In the genomic region with DNA sequence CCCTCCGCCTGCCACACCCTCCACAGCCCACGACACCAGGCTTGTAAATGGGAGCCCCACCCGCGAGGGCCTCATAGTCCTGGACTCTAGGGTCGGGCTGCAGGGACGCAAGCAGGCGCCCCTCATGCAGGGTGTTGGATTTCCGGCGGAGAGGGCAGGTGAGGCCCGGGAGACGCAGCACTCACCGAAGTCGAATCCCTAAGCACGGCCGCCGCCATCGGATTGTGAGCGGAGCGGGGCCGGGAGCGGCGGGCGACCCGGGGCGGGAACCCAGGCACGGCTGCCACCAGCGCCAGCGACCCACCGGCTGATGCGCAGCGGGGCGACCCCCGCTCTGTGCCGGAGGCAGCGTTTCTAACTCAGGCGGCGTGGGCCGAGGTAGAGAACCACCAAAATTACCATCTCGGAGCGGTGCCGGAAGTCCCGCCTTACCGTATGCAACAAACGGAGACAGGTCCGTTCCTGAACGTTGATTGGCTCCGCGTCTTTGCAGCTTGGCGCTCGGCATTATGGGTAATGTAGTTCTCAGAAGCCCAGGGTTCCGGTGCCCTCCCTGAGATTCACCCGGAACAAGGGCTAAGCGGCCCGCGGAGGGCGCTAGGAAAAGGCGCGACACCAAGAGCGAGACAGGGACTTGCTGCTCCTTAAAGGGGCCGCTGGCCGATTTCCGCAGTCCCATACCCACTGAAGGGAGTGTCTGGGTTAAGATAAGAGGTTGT, we compare ENCODE assay signal across 8 cellular contexts. TPM values are rescaled to one million over a fixed set of nuclear protein-coding genes. Genes with fewer than 3 reads are reported as not detected.
A peak's percentile ranks its signal among the peaks of the same experiment; 100 is the strongest.
DNase-seq lines count a peak whose midpoint lies in the region; ATAC-seq and TF ChIP-seq lines count a peak whose summit lies in the region.

A gene (minus strand): TSS at position 425 of the 719 bp plus-strand sequence. CDS start 207 bp downstream, at position 218.

- H3K79me2 ChIP-seq in SK-N-SH (ENCODE audit: insufficient read depth) = peaks cover 21% of the 10 kb centered on the region

- 2% methylated on average over 15 of the region's 62 CpGs for WGBS in SK-N-SH (ENCODE audit: low lambda C conversion rate)
- 0 to 7% methylated on average over 3 to 60 of the region's 62 CpGs for WGBS in testis, 2 donors

- H3K9me2 ChIP-seq in SK-N-SH = no peaks in the 10 kb centered on the region

- no peaks in the 10 kb centered on the region for H4K20me1 ChIP-seq in SK-N-SH (ENCODE audit: insufficient read depth)

- POLR2A ChIA-PET in GM10248 (lab: Yijun Ruan, JAX) = no interaction called here
- POLR2A ChIA-PET in SK-N-SH (lab: Yijun Ruan, JAX) = no interaction called here

- CTCF ChIA-PET in GM10248 (lab: Yijun Ruan, JAX) = no interaction called here
- CTCF ChIA-PET in SK-N-SH (lab: Yijun Ruan, JAX) = interaction anchor here (0.6 kb wide), 1 partner anchor 26 kb away, joined by 4 read pairs; no protein-coding TSS in a partner anchor

- peaks cover 60 to 77% of the 10 kb centered on the region in 2 donors for H3K36me3 Mint-ChIP-seq in activated naive CD4-positive, alpha-beta T cell treated with anti-CD3 and anti-CD28 coated beads, Interleukin-2, amount 50 U/mL, for 72 hours

- H3K4me1 ChIP-seq in SK-N-SH (ENCODE audit: control insufficient read depth in 1 of 2, insufficient read depth in 2 of 2, low read depth in 1 of 2, low read length in 1 of 2) = peaks cover 0 to 7% of the 10 kb centered on the region in 2 experiments; a peak in 1 of 4 replicates
- peaks cover 5% of the 10 kb centered on the region for H3K4me1 ChIP-seq in testis

- peak; percentile 42 for TF ChIP-seq RAD21 in SK-N-SH (IDR thresholded peaks at IDR 0.05; ENCODE audit: low read length)

- H3K27ac Mint-ChIP-seq in activated naive CD4-positive, alpha-beta T cell treated with anti-CD3 and anti-CD28 coated beads, Interleukin-2, amount 50 U/mL, for 72 hours = peak within 1 kb of the TSS in 1 of 2 donors; percentile 82

- no peaks in the 10 kb centered on the region for H3F3A ChIP-seq in SK-N-SH (replicated peaks; ENCODE audit: insufficient read depth)

- H3K4me2 ChIP-seq in SK-N-SH = peak within 1 kb of the TSS; percentile 83

- peak within 1 kb of the TSS; percentile 88 for H2AFZ ChIP-seq in SK-N-SH (ENCODE audit: low read depth)

- TF ChIP-seq CTCF in GM10248 (IDR thresholded peaks at IDR 0.05; ENCODE audit: control extremely low read depth, extremely low read depth, low read depth, missing control alignments) = peak; percentile 40
- TF ChIP-seq CTCF in SK-N-SH (IDR thresholded peaks at IDR 0.05) = peak; percentile 38
- peak in 1 of 3 experiments; percentile 22 for TF ChIP-seq CTCF in testis (IDR thresholded peaks at IDR 0.05)

- H3K9me3 ChIP-seq in SK-N-SH (peaks cover 7% of the 10 kb centered on the region; the same call in 1 of the 2 replicates), testis (no peaks in the 10 kb centered on the region)

- no peak for TF ChIP-seq EP300 in SK-N-SH (IDR thresholded peaks at IDR 0.05; ENCODE audit: borderline replicate concordance in 1 of 2, low read depth in 1 of 2, low read length in 1 of 2)

- no peaks in the 10 kb centered on the region for H3K27me3 ChIP-seq in SK-N-SH (ENCODE audit: insufficient read depth)
- no peaks in the 10 kb centered on the region for H3K27me3 ChIP-seq in testis

- H3K9me3 Mint-ChIP-seq in activated naive CD4-positive, alpha-beta T cell treated with anti-CD3 and anti-CD28 coated beads, Interleukin-2, amount 50 U/mL, for 72 hours = peaks cover 45 to 47% of the 10 kb centered on the region in 2 donors

- H3K9ac ChIP-seq in SK-N-SH = peak within 1 kb of the TSS; percentile 73

- peak; percentile 93 for ATAC-seq in HG02588 (IDR thresholded peaks at IDR 0.05; ENCODE audit: unreplicated experiment)
- ATAC-seq in activated naive CD4-positive, alpha-beta T cell treated with anti-CD3 and anti-CD28 coated beads, Interleukin-2, amount 50 U/mL, for 72 hours = peak; percentile 97 to 98

- DNase-seq in GM10248 (ENCODE audit: extremely low spot score) (peak; percentile 99), NCI-H1048 (lab: John Stamatoyannopoulos, UW) (peak; percentile 92), SK-N-SH (peak; percentile 98), glomerular visceral epithelial cell (ENCODE audit: extremely low spot score) (peak; percentile 97), occipital lobe (lab: John Stamatoyannopoulos, UW) (peak; percentile 96), testis (peak; percentile 100)
- DNase-seq in activated naive CD4-positive, alpha-beta T cell treated with anti-CD3 and anti-CD28 coated beads, Interleukin-2, amount 50 U/mL, for 72 hours (ENCODE audit: low spot score in 2 of 2) = peak; percentile 90 to 94

- peak within 1 kb of the TSS in 1 of 2 experiments; percentile 43; a peak in 2 of 4 replicates for H3K27ac ChIP-seq in SK-N-SH (ENCODE audit: low read depth in 2 of 2, low read length in 1 of 2)
- H3K27ac ChIP-seq in testis = peak within 1 kb of the TSS; percentile 63 to 64

- H3K4me3 ChIP-seq in SK-N-SH (ENCODE audit: low read depth in 2 of 2, low read length in 1 of 2) (peak within 1 kb of the TSS; percentile 80 to 96), testis (peak within 1 kb of the TSS; percentile 92 to 95)

- H3K36me3 ChIP-seq in SK-N-SH (replicated peaks in 1 of 2; ENCODE audit: control insufficient read depth in 1 of 2, insufficient read depth in 2 of 2, low read length in 1 of 2) (peaks cover 30 to 40% of the 10 kb centered on the region in 2 experiments), testis (ENCODE audit: low read depth, missing control alignments) (no peaks in the 10 kb centered on the region)

- no peak for TF ChIP-seq POLR2A in testis (IDR thresholded peaks at IDR 0.05)

- intact Hi-C loops in testis (cut with DNase I; ENCODE audit: low total_unique reads) = no loop called here

TF ChIP-seq in SK-N-SH, 30 proteins besides CTCF, POLR2A, EP300 and RAD21 (continues in another document):
- TF ChIP-seq, protein P1, sequence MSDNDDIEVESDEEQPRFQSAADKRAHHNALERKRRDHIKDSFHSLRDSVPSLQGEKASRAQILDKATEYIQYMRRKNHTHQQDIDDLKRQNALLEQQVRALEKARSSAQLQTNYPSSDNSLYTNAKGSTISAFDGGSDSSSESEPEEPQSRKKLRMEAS (IDR thresholded peaks at IDR 0.05; ENCODE audit: low read depth) = peak; percentile 74; the same call in 1 of the 2 replicates
- peak; percentile 97 for TF ChIP-seq CHD2 (IDR thresholded peaks at IDR 0.05; ENCODE audit: low read length, partially characterized antibody)
- TF ChIP-seq, protein P2, sequence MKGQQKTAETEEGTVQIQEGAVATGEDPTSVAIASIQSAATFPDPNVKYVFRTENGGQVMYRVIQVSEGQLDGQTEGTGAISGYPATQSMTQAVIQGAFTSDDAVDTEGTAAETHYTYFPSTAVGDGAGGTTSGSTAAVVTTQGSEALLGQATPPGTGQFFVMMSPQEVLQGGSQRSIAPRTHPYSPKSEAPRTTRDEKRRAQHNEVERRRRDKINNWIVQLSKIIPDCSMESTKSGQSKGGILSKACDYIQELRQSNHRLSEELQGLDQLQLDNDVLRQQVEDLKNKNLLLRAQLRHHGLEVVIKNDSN (IDR thresholded peaks at IDR 0.05; ENCODE audit: borderline replicate concordance, low read depth) = no peak
- TF ChIP-seq MEF2A (IDR thresholded peaks at IDR 0.05; ENCODE audit: borderline replicate concordance, low read depth) = no peak
- no peak for TF ChIP-seq TEAD4 (IDR thresholded peaks at IDR 0.05; ENCODE audit: borderline replicate concordance, insufficient read depth)
- TF ChIP-seq FOXM1 (IDR thresholded peaks at IDR 0.05; ENCODE audit: low read depth) = no peak
- TF ChIP-seq, protein P3, sequence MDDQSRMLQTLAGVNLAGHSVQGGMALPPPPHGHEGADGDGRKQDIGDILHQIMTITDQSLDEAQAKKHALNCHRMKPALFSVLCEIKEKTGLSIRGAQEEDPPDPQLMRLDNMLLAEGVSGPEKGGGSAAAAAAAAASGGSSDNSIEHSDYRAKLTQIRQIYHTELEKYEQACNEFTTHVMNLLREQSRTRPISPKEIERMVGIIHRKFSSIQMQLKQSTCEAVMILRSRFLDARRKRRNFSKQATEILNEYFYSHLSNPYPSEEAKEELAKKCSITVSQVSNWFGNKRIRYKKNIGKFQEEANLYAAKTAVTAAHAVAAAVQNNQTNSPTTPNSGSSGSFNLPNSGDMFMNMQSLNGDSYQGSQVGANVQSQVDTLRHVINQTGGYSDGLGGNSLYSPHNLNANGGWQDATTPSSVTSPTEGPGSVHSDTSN (IDR thresholded peaks at IDR 0.05) = peak; percentile 85
- no peak for TF ChIP-seq GATA2 (CRISPR knock-in tag; IDR thresholded peaks at IDR 0.05)
- 0 out of 2 replicates have a peak, but pooled peaks have one; percentile 18 for TF ChIP-seq YY1 (IDR thresholded peaks at IDR 0.05; ENCODE audit: low read depth)
- TF ChIP-seq, protein P4, sequence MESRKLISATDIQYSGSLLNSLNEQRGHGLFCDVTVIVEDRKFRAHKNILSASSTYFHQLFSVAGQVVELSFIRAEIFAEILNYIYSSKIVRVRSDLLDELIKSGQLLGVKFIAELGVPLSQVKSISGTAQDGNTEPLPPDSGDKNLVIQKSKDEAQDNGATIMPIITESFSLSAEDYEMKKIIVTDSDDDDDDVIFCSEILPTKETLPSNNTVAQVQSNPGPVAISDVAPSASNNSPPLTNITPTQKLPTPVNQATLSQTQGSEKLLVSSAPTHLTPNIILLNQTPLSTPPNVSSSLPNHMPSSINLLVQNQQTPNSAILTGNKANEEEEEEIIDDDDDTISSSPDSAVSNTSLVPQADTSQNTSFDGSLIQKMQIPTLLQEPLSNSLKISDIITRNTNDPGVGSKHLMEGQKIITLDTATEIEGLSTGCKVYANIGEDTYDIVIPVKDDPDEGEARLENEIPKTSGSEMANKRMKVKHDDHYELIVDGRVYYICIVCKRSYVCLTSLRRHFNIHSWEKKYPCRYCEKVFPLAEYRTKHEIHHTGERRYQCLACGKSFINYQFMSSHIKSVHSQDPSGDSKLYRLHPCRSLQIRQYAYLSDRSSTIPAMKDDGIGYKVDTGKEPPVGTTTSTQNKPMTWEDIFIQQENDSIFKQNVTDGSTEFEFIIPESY (IDR thresholded peaks at IDR 0.05; ENCODE audit: borderline replicate concordance, low read depth) = peak; percentile 80
- peak; percentile 55; the same call in 1 of the 2 replicates for TF ChIP-seq POLR2AphosphoS5 (IDR thresholded peaks at IDR 0.05; ENCODE audit: low read depth, low read length)

RNA-seq across cellular contexts. Expression of the gene that starts here (rescaled TPM):
- polyA plus RNA-seq in SK-N-SH (2012; rRNA removed) = 2.0 and 2.8 TPM in 2 replicates
- 1.9 and 2.3 TPM in 2 replicates for polyA plus RNA-seq in SK-N-SH (2012; cell fraction: cytosol; rRNA removed)
- polyA plus RNA-seq in SK-N-SH (2012; cell fraction: nucleus; rRNA removed) = 2.1 and 3.4 TPM in 2 replicates
- 1 to 10 TPM; 2.0 to 2.5 TPM for total RNA-seq in activated naive CD4-positive, alpha-beta T cell treated with anti-CD3 and anti-CD28 coated beads, Interleukin-2, amount 50 U/mL, for 72 hours
- total RNA-seq in occipital lobe = 15.1 TPM
- 10 to 100 TPM in 1 of 2 donors, 1 to 10 TPM in 1; 8.7 to 10.9 TPM for total RNA-seq in testis
- polyA plus RNA-seq in testis (ENCODE audit: insufficient read depth, low read depth, low replicate concordance) = 9.4 TPM
